Comparison of ENCODE assay signal across 8 cellular contexts in the genomic region with DNA sequence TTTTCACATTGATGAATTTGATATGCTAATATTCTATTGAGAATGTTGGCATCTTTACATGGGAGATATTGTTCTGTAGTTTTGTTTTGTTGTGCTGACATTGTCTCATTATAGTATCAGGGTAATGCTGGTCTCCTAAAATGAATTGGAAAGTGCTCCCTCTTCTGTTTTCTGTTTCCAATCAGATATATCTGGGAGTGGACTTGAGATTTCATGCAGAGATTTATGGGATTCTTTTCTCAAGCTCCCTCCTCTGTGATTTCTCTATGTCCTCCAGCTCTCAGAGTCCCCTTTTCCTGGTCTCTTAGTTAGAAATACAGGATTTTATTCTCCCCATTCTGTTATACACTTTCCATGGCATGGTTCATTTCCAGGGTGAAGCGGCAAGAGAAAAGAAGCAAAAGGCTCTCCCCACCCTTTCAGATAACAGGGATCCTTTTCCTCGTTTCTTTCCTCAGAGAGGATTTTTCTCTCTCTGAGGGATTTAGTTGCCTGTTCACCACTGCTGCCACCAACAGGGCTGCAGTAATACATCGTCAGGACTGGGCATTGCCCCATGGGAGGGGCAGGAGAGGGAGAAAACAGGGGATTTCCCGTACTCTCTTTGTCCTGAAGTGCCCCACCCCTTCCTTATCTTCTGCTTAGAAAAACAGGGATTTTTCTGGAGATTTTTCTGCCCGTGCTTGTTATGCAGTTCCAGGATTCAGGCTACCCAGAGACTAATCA. TPM values are rescaled to one million over a fixed set of nuclear protein-coding genes. Genes with fewer than 3 reads are reported as not detected.
DNase-seq lines count a peak whose midpoint lies in the region; ATAC-seq and TF ChIP-seq lines count a peak whose summit lies in the region.

No MANE protein-coding gene starts in this region.

- intact Hi-C loops in left lung (cut with DNase I), result no loop called here

- H2AFZ ChIP-seq in ACC112 (ENCODE audit: low read length, unreplicated experiment), result peak overlapping the region; percentile 35

- peak; percentile 30; the same call in 1 of the 2 replicates for TF ChIP-seq CTCF in LNCAP (IDR thresholded peaks at IDR 0.05)
- TF ChIP-seq CTCF in left lung (IDR thresholded peaks at IDR 0.05), result no peak

- peak overlapping the region; percentile 7; the same call in 1 of the 2 replicates for H3K4me3 ChIP-seq in ACC112 (ENCODE audit: low read depth, low read length)
- H3K4me3 ChIP-seq in left lung, result no peak overlapping the region

- H3K27me3 Mint-ChIP-seq in natural killer cell treated with Interleukin-12 subunit alpha and Interleukin-12 subunit beta and Interleukin-15 and Interleukin-18, amount 100 ng/mL, for 72 hours, result peaks cover 26 to 39% of the 10 kb centered on the region in 2 donors

- H3K27ac ChIP-seq in ACC112 (ENCODE audit: low read depth, low read length) (peak overlapping the region; percentile 29; the same call in 1 of the 2 replicates), left lung (no peak overlapping the region)

- no peaks in the 10 kb centered on the region for H3K79me2 ChIP-seq in ACC112 (ENCODE audit: control insufficient read depth, insufficient read depth, low read length, unreplicated experiment)

- H3K36me3 ChIP-seq in ACC112 (ENCODE audit: insufficient read depth, low read length) (no peaks in the 10 kb centered on the region), left lung (no peaks in the 10 kb centered on the region)

- peak; percentile 66 for DNase-seq in dermis blood vessel endothelial cell
- peak in 1 of 2 donors; percentile 46 for DNase-seq in left lung
- no peak for DNase-seq in natural killer cell treated with Interleukin-12 subunit alpha and Interleukin-12 subunit beta and Interleukin-15 and Interleukin-18, amount 100 ng/mL, for 72 hours (ENCODE audit: low spot score)
- DNase-seq in germinal center (ENCODE audit: low spot score), result no peak
- DNase-seq in OCI-M2 (lab: John Stamatoyannopoulos, UW; ENCODE audit: unreplicated experiment), result no peak

- no peaks in the 10 kb centered on the region for H3K9me3 Mint-ChIP-seq in natural killer cell treated with Interleukin-12 subunit alpha and Interleukin-12 subunit beta and Interleukin-15 and Interleukin-18, amount 100 ng/mL, for 72 hours

- ATAC-seq in left lung (peak; percentile 92), GM18517 (IDR thresholded peaks at IDR 0.05; ENCODE audit: unreplicated experiment) (no peak)
- ATAC-seq in natural killer cell treated with Interleukin-12 subunit alpha and Interleukin-12 subunit beta and Interleukin-15 and Interleukin-18, amount 100 ng/mL, for 72 hours, result no peak

- no peaks in the 10 kb centered on the region for H3K27me3 ChIP-seq in ACC112 (ENCODE audit: insufficient read depth, low read length)
- H3K27me3 ChIP-seq in left lung, result no peaks in the 10 kb centered on the region

- no peaks in the 10 kb centered on the region for H3K36me3 Mint-ChIP-seq in natural killer cell treated with Interleukin-12 subunit alpha and Interleukin-12 subunit beta and Interleukin-15 and Interleukin-18, amount 100 ng/mL, for 72 hours

- H3K4me3 Mint-ChIP-seq in natural killer cell treated with Interleukin-12 subunit alpha and Interleukin-12 subunit beta and Interleukin-15 and Interleukin-18, amount 100 ng/mL, for 72 hours, result no peak overlapping the region

- H3K4me1 ChIP-seq in ACC112 (ENCODE audit: control insufficient read depth, insufficient read depth, low read length, unreplicated experiment) (peaks cover 20% of the 10 kb centered on the region), left lung (peaks cover 0 to 8% of the 10 kb centered on the region in 2 donors)

- H3K4me1 Mint-ChIP-seq in natural killer cell treated with Interleukin-12 subunit alpha and Interleukin-12 subunit beta and Interleukin-15 and Interleukin-18, amount 100 ng/mL, for 72 hours (ENCODE audit: low read depth in 2 of 2), result peaks cover 5% of the 10 kb centered on the region in 2 donors

- H3K9me3 ChIP-seq in left lung, result no peaks in the 10 kb centered on the region

- no peak overlapping the region for H3K27ac Mint-ChIP-seq in natural killer cell treated with Interleukin-12 subunit alpha and Interleukin-12 subunit beta and Interleukin-15 and Interleukin-18, amount 100 ng/mL, for 72 hours

RNA-seq across cellular contexts. Expression of gene STMND1, which starts 59.3 kb away (rescaled TPM):
- not detected in 2 replicates for total RNA-seq in dermis blood vessel endothelial cell
- 1 to 10 TPM in 1 of 2 donors, not detected in 1; 2.5 TPM for total RNA-seq in left lung
- total RNA-seq in natural killer cell treated with Interleukin-12 subunit alpha and Interleukin-12 subunit beta and Interleukin-15 and Interleukin-18, amount 100 ng/mL, for 72 hours, result not detected
